Comparison of ENCODE assay signal across 11 cellular contexts in genomic region chr18:46754188-46754587, GRCh38.
DNase-seq lines count a peak whose midpoint lies in the region; ATAC-seq and FAIRE-seq lines count a peak whose summit lies in the region.
"Had no signal": no experiment of that assay in that cellular context is flagged by ENCODE, and none has a peak within 500 bp of the region (broad histone marks: within the 10 kb centered on the region; RNA-seq: fewer than 3 reads in every experiment).

No MANE protein-coding gene starts in this region.

- ATAC-seq in GM18858 (IDR thresholded peaks at IDR 0.05; ENCODE audit: unreplicated experiment) (peak; percentile 63), GM21576 (IDR thresholded peaks at IDR 0.05; ENCODE audit: unreplicated experiment) (peak; percentile 60), HG03469 (IDR thresholded peaks at IDR 0.05; ENCODE audit: unreplicated experiment) (peak; percentile 58)
- ATAC-seq: gastroesophageal sphincter had no signal

- DNase-seq in germinal center (ENCODE audit: low spot score) (peak; percentile 32), HTR-8/SVneo (ENCODE audit: insufficient read length, low spot score) (no peak), glomerular visceral epithelial cell (ENCODE audit: extremely low spot score) (no peak)
- DNase-seq in activated CD4-positive, alpha-beta T cell treated with anti-CD3 and anti-CD28 coated beads for 4 hours, result no peak
- DNase-seq in stimulated activated CD4-positive, alpha-beta T cell treated with anti-CD3 and anti-CD28 coated beads, Interleukin-15, amount 100 ng/mL, for 24 hours, result no peak
- DNase-seq: activated CD8-positive, alpha-beta memory T cell treated with anti-CD3 and anti-CD28 coated beads, Interleukin-2, amount 50 U/mL, for 48 hours; NCI-H1694 had no signal

- FAIRE-seq in HTR-8/SVneo (lab: Jason Lieb, UNC), result no peak
